Comparison of ENCODE assay signal across 1 cellular context in genomic region chr3:197001972-197002700, GRCh38.
TF ChIP-seq lines count a peak whose summit lies in the region.

No MANE protein-coding gene starts in this region.

TF ChIP-seq in GM12878, 131 proteins besides CTCF, POLR2A, EP300 and RAD21 (continued from another document):
- TF ChIP-seq IKZF1 (conservative IDR thresholded peaks at IDR 0.05) (peak; percentile 51), MLLT1 (IDR thresholded peaks at IDR 0.05) (peak; percentile 62; the same call in 1 of the 2 replicates), MEF2A (IDR thresholded peaks at IDR 0.05; ENCODE audit: insufficient read depth, low read depth, low read length) (no peak), SIN3A (IDR thresholded peaks at IDR 0.05; ENCODE audit: low read depth, low read length) (0 out of 2 replicates have a peak, but pooled peaks have one; percentile 17), IKZF2 (IDR thresholded peaks at IDR 0.05) (peak in 1 of 2 experiments; percentile 29; a peak in 2 of 4 replicates), TARDBP (IDR thresholded peaks at IDR 0.05; ENCODE audit: borderline replicate concordance) (no peak), E2F8 (IDR thresholded peaks at IDR 0.05; ENCODE audit: low read depth, partially characterized antibody) (peak; percentile 3), NR2F1 (conservative IDR thresholded peaks at IDR 0.05) (no peak), FOXM1 (IDR thresholded peaks at IDR 0.05; ENCODE audit: low read depth, low read length) (no peak), POLR2AphosphoS5 (IDR thresholded peaks at IDR 0.05; ENCODE audit: low read length) (peak; percentile 19; the same call in 1 of the 2 replicates)
